In genomic region chr6:11232968-11233626, GRCh38 we compare ENCODE assay signal across 8 cellular contexts. TPM values are rescaled to one million over a fixed set of nuclear protein-coding genes. Genes with fewer than 3 reads are reported as not detected.
DNase-seq lines count a peak whose midpoint lies in the region; ATAC-seq and TF ChIP-seq lines count a peak whose summit lies in the region.

No MANE protein-coding gene starts in this region.

- TF ChIP-seq CTCF in neural crest cell (conservative IDR thresholded peaks at IDR 0.05) = no peak

- no peaks in the 10 kb centered on the region for H3K36me3 Mint-ChIP-seq in neural crest cell (ENCODE audit: low read depth)

- peaks cover 84% of the 10 kb centered on the region for H3K4me1 Mint-ChIP-seq in neural crest cell

- peak overlapping the region; percentile 100 for H3K27ac Mint-ChIP-seq in neural crest cell (ENCODE audit: unreplicated experiment)

- H3K36me3 ChIP-seq in SJSA1 = no peaks in the 10 kb centered on the region
- H3K36me3 ChIP-seq in esophagus (ENCODE audit: control insufficient read depth in 2 of 2, insufficient read depth in 2 of 2, low read length in 1 of 2) = no peaks in the 10 kb centered on the region

- H3K27me3 Mint-ChIP-seq in neural crest cell (ENCODE audit: low read depth) = no peaks in the 10 kb centered on the region

- ATAC-seq in HG02870 (IDR thresholded peaks at IDR 0.05; ENCODE audit: unreplicated experiment) = peak; percentile 15

- peak overlapping the region; percentile 96 for H3K4me3 Mint-ChIP-seq in neural crest cell

- H3K4me3 ChIP-seq in SJSA1 (peak overlapping the region; percentile 50), esophagus (ENCODE audit: low read depth in 1 of 2, low read length in 2 of 2) (peak overlapping the region; percentile 29 to 61)

- DNase-seq in DMS53 (lab: John Stamatoyannopoulos, UW) = peak; percentile 69
- DNase-seq in DMS53 treated with DMSO at 0.1 percent for 48 hours (lab: John Stamatoyannopoulos, UW; ENCODE audit: unreplicated experiment) = no peak
- DNase-seq in SJSA1 (ENCODE audit: low read depth in 1 of 2, low spot score in 2 of 2) = no peak
- DNase-seq in neural crest cell (ENCODE audit: low read depth, low spot score) = peak; percentile 34
- no peak for DNase-seq in stimulated activated CD4-positive, alpha-beta T cell treated with anti-CD3 and anti-CD28 coated beads, Interleukin-12 subunit alpha, Interleukin-12 subunit beta, amount 100 ng/mL, for 4 hours
- no peak for DNase-seq in mesenteric fat pad (ENCODE audit: low spot score)

- peak overlapping the region; percentile 91 for H3K27ac ChIP-seq in SJSA1
- peak overlapping the region; percentile 79 to 91 for H3K27ac ChIP-seq in esophagus (ENCODE audit: low read depth in 2 of 2, low read length in 1 of 2)

- H3K9me3 ChIP-seq in SJSA1 (replicated peaks) (no peaks in the 10 kb centered on the region), esophagus (ENCODE audit: control insufficient read depth in 2 of 2, insufficient read depth in 1 of 2, low read depth in 1 of 2, low read length in 1 of 2) (no peaks in the 10 kb centered on the region)

- H3K27me3 ChIP-seq in SJSA1 (replicated peaks) (no peaks in the 10 kb centered on the region), esophagus (ENCODE audit: control insufficient read depth in 1 of 2, insufficient read depth in 2 of 2, low read length in 2 of 2) (no peaks in the 10 kb centered on the region)

- H3K4me1 ChIP-seq in SJSA1 (replicated peaks) (peaks cover 31% of the 10 kb centered on the region), esophagus (ENCODE audit: control insufficient read depth in 2 of 2, insufficient read depth in 2 of 2, low read length in 1 of 2) (peaks cover 0 to 3% of the 10 kb centered on the region in 2 donors)

- no peaks in the 10 kb centered on the region for H3K9me3 Mint-ChIP-seq in neural crest cell

- 14 to 17% methylated on average over 18 of the region's 18 CpGs for WGBS in esophagus, 2 donors

RNA-seq across cellular contexts. Expression of gene NEDD9, which starts 0.6 kb away (rescaled TPM):
- 13.3 and 27.8 TPM in 2 replicates for total RNA-seq in SJSA1 (2014; rRNA removed; shearing (Covaris generic))
- polyA plus RNA-seq in esophagus = 1 to 10 TPM; 1.6 to 2.1 TPM
- total RNA-seq in neural crest cell (14.1 and 15.7 TPM in 2 replicates), mesenteric fat pad (107 TPM)

Comparison
In these comparisons a context has a peak if more than half of its experiments do, and no peak if none do; other contexts are left out.
1. DNase-seq: peak in DMS53 (single experiment) and neural crest cell (single experiment); none in DMS53 treated with DMSO at 0.1 percent for 48 hours (single experiment), SJSA1 (0 of 2), stimulated activated CD4-positive, alpha-beta T cell treated with anti-CD3 and anti-CD28 coated beads, Interleukin-12 subunit alpha, Interleukin-12 subunit beta, amount 100 ng/mL, for 4 hours (single experiment) and mesenteric fat pad (single experiment).